ENCODE assay signal across 1 cellular context in genomic region chr22:46798366-46799057, GRCh38.
TF ChIP-seq lines count a peak whose summit lies in the region.

No MANE protein-coding gene starts in this region.

TF ChIP-seq in HepG2, 621 proteins besides CTCF, POLR2A, EP300 and RAD21 (continued from another document):
- TF ChIP-seq, protein P1, sequence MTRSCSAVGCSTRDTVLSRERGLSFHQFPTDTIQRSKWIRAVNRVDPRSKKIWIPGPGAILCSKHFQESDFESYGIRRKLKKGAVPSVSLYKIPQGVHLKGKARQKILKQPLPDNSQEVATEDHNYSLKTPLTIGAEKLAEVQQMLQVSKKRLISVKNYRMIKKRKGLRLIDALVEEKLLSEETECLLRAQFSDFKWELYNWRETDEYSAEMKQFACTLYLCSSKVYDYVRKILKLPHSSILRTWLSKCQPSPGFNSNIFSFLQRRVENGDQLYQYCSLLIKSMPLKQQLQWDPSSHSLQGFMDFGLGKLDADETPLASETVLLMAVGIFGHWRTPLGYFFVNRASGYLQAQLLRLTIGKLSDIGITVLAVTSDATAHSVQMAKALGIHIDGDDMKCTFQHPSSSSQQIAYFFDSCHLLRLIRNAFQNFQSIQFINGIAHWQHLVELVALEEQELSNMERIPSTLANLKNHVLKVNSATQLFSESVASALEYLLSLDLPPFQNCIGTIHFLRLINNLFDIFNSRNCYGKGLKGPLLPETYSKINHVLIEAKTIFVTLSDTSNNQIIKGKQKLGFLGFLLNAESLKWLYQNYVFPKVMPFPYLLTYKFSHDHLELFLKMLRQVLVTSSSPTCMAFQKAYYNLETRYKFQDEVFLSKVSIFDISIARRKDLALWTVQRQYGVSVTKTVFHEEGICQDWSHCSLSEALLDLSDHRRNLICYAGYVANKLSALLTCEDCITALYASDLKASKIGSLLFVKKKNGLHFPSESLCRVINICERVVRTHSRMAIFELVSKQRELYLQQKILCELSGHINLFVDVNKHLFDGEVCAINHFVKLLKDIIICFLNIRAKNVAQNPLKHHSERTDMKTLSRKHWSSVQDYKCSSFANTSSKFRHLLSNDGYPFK (CRISPR knock-in tag; IDR thresholded peaks at IDR 0.05; ENCODE audit: borderline replicate concordance): peak; percentile 61; the same call in 1 of the 2 replicates
- no peak for TF ChIP-seq SRSF1 (optimal IDR thresholded peaks at IDR 0.05; ENCODE audit: low read depth, low read length)
- TF ChIP-seq NFKBIZ (CRISPR knock-in tag; IDR thresholded peaks at IDR 0.05): 0 out of 2 replicates have a peak, but pooled peaks have one; percentile 47
- TF ChIP-seq IRF9 (CRISPR knock-in tag; IDR thresholded peaks at IDR 0.05; ENCODE audit: borderline replicate concordance): 0 out of 2 replicates have a peak, but pooled peaks have one; percentile 21
- TF ChIP-seq NFIB (CRISPR knock-in tag; IDR thresholded peaks at IDR 0.05; ENCODE audit: borderline replicate concordance): no peak
- TF ChIP-seq, protein P2, sequence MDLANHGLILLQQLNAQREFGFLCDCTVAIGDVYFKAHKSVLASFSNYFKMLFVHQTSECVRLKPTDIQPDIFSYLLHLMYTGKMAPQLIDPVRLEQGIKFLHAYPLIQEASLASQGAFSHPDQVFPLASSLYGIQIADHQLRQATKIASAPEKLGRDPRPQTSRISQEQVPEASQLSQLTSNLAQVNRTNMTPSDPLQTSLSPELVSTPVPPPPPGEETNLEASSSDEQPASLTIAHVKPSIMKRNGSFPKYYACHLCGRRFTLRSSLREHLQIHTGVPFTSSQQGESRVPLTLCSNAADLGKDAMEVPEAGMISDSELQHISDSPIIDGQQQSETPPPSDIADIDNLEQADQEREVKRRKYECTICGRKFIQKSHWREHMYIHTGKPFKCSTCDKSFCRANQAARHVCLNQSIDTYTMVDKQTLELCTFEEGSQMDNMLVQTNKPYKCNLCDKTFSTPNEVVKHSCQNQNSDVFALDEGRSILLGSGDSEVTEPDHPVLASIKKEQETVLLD (CRISPR knock-in tag; IDR thresholded peaks at IDR 0.05; ENCODE audit: low read depth): no peak
- no peak for TF ChIP-seq ZKSCAN5 (CRISPR knock-in tag; IDR thresholded peaks at IDR 0.05)
- TF ChIP-seq ZNF891 (CRISPR knock-in tag; IDR thresholded peaks at IDR 0.05): no peak
- TF ChIP-seq, protein P3, sequence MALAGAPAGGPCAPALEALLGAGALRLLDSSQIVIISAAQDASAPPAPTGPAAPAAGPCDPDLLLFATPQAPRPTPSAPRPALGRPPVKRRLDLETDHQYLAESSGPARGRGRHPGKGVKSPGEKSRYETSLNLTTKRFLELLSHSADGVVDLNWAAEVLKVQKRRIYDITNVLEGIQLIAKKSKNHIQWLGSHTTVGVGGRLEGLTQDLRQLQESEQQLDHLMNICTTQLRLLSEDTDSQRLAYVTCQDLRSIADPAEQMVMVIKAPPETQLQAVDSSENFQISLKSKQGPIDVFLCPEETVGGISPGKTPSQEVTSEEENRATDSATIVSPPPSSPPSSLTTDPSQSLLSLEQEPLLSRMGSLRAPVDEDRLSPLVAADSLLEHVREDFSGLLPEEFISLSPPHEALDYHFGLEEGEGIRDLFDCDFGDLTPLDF (CRISPR knock-in tag; IDR thresholded peaks at IDR 0.05): no peak
- no peak for TF ChIP-seq ZNF780A (CRISPR knock-in tag; IDR thresholded peaks at IDR 0.05)
- no peak for TF ChIP-seq ZNF343 (CRISPR knock-in tag; IDR thresholded peaks at IDR 0.05)
- TF ChIP-seq, protein P4, sequence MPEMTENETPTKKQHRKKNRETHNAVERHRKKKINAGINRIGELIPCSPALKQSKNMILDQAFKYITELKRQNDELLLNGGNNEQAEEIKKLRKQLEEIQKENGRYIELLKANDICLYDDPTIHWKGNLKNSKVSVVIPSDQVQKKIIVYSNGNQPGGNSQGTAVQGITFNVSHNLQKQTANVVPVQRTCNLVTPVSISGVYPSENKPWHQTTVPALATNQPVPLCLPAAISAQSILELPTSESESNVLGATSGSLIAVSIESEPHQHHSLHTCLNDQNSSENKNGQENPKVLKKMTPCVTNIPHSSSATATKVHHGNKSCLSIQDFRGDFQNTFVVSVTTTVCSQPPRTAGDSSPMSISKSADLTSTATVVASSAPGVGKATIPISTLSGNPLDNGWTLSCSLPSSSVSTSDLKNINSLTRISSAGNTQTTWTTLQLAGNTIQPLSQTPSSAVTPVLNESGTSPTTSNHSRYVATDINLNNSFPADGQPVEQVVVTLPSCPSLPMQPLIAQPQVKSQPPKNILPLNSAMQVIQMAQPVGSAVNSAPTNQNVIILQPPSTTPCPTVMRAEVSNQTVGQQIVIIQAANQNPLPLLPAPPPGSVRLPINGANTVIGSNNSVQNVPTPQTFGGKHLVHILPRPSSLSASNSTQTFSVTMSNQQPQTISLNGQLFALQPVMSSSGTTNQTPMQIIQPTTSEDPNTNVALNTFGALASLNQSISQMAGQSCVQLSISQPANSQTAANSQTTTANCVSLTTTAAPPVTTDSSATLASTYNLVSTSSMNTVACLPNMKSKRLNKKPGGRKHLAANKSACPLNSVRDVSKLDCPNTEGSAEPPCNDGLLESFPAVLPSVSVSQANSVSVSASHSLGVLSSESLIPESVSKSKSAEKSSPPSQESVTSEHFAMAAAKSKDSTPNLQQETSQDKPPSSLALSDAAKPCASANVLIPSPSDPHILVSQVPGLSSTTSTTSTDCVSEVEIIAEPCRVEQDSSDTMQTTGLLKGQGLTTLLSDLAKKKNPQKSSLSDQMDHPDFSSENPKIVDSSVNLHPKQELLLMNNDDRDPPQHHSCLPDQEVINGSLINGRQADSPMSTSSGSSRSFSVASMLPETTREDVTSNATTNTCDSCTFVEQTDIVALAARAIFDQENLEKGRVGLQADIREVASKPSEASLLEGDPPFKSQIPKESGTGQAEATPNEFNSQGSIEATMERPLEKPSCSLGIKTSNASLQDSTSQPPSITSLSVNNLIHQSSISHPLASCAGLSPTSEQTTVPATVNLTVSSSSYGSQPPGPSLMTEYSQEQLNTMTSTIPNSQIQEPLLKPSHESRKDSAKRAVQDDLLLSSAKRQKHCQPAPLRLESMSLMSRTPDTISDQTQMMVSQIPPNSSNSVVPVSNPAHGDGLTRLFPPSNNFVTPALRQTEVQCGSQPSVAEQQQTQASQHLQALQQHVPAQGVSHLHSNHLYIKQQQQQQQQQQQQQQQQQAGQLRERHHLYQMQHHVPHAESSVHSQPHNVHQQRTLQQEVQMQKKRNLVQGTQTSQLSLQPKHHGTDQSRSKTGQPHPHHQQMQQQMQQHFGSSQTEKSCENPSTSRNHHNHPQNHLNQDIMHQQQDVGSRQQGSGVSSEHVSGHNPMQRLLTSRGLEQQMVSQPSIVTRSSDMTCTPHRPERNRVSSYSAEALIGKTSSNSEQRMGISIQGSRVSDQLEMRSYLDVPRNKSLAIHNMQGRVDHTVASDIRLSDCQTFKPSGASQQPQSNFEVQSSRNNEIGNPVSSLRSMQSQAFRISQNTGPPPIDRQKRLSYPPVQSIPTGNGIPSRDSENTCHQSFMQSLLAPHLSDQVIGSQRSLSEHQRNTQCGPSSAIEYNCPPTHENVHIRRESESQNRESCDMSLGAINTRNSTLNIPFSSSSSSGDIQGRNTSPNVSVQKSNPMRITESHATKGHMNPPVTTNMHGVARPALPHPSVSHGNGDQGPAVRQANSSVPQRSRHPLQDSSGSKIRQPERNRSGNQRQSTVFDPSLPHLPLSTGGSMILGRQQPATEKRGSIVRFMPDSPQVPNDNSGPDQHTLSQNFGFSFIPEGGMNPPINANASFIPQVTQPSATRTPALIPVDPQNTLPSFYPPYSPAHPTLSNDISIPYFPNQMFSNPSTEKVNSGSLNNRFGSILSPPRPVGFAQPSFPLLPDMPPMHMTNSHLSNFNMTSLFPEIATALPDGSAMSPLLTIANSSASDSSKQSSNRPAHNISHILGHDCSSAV (CRISPR knock-in tag; IDR thresholded peaks at IDR 0.05; ENCODE audit: borderline replicate concordance): peak; percentile 69; the same call in 1 of the 2 replicates
- no peak for TF ChIP-seq STAT6 (CRISPR knock-in tag; IDR thresholded peaks at IDR 0.05; ENCODE audit: borderline replicate concordance)
- peak; percentile 25; the same call in 1 of the 2 replicates for TF ChIP-seq MTA1 (CRISPR knock-in tag; IDR thresholded peaks at IDR 0.05; ENCODE audit: borderline replicate concordance)
- TF ChIP-seq ZKSCAN8 (CRISPR knock-in tag; IDR thresholded peaks at IDR 0.05; ENCODE audit: borderline replicate concordance): peak; percentile 77; the same call in 1 of the 2 replicates
- no peak for TF ChIP-seq ZNF839 (CRISPR knock-in tag; IDR thresholded peaks at IDR 0.05; ENCODE audit: borderline replicate concordance)
- no peak; the same call in 1 of the 2 replicates for TF ChIP-seq ZNF766 (CRISPR knock-in tag; IDR thresholded peaks at IDR 0.05; ENCODE audit: borderline replicate concordance)
- TF ChIP-seq ZNF605 (CRISPR knock-in tag; IDR thresholded peaks at IDR 0.05): peak; percentile 73; the same call in 1 of the 2 replicates
- TF ChIP-seq CBFB (CRISPR knock-in tag; IDR thresholded peaks at IDR 0.05): peak; percentile 44; the same call in 1 of the 2 replicates
- 0 out of 2 replicates have a peak, but pooled peaks have one; percentile 21 for TF ChIP-seq CHD2 (IDR thresholded peaks at IDR 0.05; ENCODE audit: low read depth, low read length)
- TF ChIP-seq HOXA3 (CRISPR knock-in tag; IDR thresholded peaks at IDR 0.05): peak; percentile 81
- peak; percentile 81 for TF ChIP-seq ZNF263 (CRISPR knock-in tag; IDR thresholded peaks at IDR 0.05)
- no peak; the same call in 1 of the 2 replicates for TF ChIP-seq ZNF280B (CRISPR knock-in tag; IDR thresholded peaks at IDR 0.05; ENCODE audit: borderline replicate concordance)
- no peak for TF ChIP-seq ZNF24 (IDR thresholded peaks at IDR 0.05)
- no peak; the same call in 1 of the 2 replicates for TF ChIP-seq ZNF572 (CRISPR knock-in tag; IDR thresholded peaks at IDR 0.05)
- peak; percentile 75 for TF ChIP-seq RXRB (CRISPR knock-in tag; IDR thresholded peaks at IDR 0.05; ENCODE audit: borderline replicate concordance)
- TF ChIP-seq ZNF546 (CRISPR knock-in tag; conservative IDR thresholded peaks at IDR 0.05): 0 out of 2 replicates have a peak, but pooled peaks have one; percentile 63
TF ChIP-seq in HepG2: peak in this region for 255.
